In the genomic region with DNA sequence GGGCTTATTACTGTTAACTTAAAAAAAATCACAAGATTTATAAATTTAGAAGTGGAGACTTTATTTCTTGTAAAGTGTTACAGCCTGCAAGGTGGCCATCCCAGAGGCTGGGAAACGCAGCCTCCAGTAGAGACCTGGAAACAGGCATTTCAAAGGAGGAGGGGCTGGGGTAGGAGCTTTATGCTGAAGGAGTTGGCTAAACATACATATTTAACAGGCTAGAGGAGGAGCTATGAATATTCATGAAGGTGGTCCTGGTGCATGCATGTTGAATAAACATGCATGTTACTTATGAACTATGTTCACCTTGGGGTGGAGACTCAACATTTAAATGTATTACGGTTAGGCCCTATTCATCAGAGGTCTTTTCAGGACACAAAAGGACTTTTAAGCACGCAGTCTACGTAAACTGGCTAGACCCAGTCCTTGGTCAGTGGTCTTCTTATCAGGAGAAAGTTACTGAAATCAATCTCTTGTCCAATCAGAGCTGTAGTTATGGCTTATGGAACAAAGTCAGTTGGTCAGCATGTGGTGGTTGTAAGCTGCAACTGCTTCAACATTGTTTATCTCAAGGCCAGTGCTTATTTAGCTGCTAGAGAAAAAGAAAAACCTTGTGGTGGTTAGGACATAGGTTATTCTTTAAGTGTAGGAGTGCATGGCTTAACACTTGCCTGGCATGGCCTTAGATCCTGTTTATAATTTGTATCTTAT, we compare ENCODE assay signal across 18 cellular contexts. TPM values are rescaled to one million over a fixed set of nuclear protein-coding genes. Genes with fewer than 3 reads are reported as not detected.
DNase-seq lines count a peak whose midpoint lies in the region; ATAC-seq and TF ChIP-seq lines count a peak whose summit lies in the region.
"Had no signal": no experiment of that assay in that cellular context is flagged by ENCODE, and none has a peak within 500 bp of the region (broad histone marks: within the 10 kb centered on the region; RNA-seq: fewer than 3 reads in every experiment).

No MANE protein-coding gene starts in this region.

- no peaks in the 10 kb centered on the region for H3K9me2 ChIP-seq in Karpas-422 (replicated peaks; ENCODE audit: insufficient read depth, low read length)

- no peak overlapping the region for H3K9ac ChIP-seq in Karpas-422 (ENCODE audit: low read length)

- H3K4me3 Mint-ChIP-seq in effector memory CD8-positive, alpha-beta T cell, result no peak overlapping the region
- no peak overlapping the region for H3K4me3 Mint-ChIP-seq in natural killer cell treated with Interleukin-12 subunit alpha and Interleukin-12 subunit beta and Interleukin-15 and Interleukin-18, amount 100 ng/mL, for 72 hours
- H3K4me3 Mint-ChIP-seq: B cell; CD4-positive, CD25-positive, alpha-beta regulatory T cell had no signal

- no peaks in the 10 kb centered on the region for H4K20me1 ChIP-seq in Karpas-422 (ENCODE audit: insufficient read depth, low read depth, low read length)

- H3K9me3 ChIP-seq in Karpas-422 (ENCODE audit: low read length) (no peaks in the 10 kb centered on the region), RWPE2 (ENCODE audit: severe bottlenecking) (no peaks in the 10 kb centered on the region)
- H3K9me3 ChIP-seq: Caco-2, HAP-1 had no signal

- H3K36me3 ChIP-seq in Karpas-422 (ENCODE audit: insufficient read depth, low read length) (no peaks in the 10 kb centered on the region), RWPE2 (ENCODE audit: low read depth) (no peaks in the 10 kb centered on the region)
- H3K36me3 ChIP-seq: HAP-1 had no signal

- no peaks in the 10 kb centered on the region for H3K9me3 Mint-ChIP-seq in effector memory CD8-positive, alpha-beta T cell
- no peaks in the 10 kb centered on the region for H3K9me3 Mint-ChIP-seq in natural killer cell treated with Interleukin-12 subunit alpha and Interleukin-12 subunit beta and Interleukin-15 and Interleukin-18, amount 100 ng/mL, for 72 hours

- ATAC-seq in RWPE2 (ENCODE audit: low read depth) (no peak), HG03439 (IDR thresholded peaks at IDR 0.05; ENCODE audit: unreplicated experiment) (no peak), GM21737 (IDR thresholded peaks at IDR 0.05; ENCODE audit: unreplicated experiment) (no peak)
- no peak for ATAC-seq in effector memory CD8-positive, alpha-beta T cell (replicated peaks)
- no peak for ATAC-seq in natural killer cell treated with Interleukin-12 subunit alpha and Interleukin-12 subunit beta and Interleukin-15 and Interleukin-18, amount 100 ng/mL, for 72 hours

- peaks cover 5 to 11% of the 10 kb centered on the region in 2 donors for H3K4me1 Mint-ChIP-seq in effector memory CD8-positive, alpha-beta T cell (ENCODE audit: low read depth in 2 of 2)
- peaks cover 15 to 24% of the 10 kb centered on the region in 2 donors for H3K4me1 Mint-ChIP-seq in natural killer cell treated with Interleukin-12 subunit alpha and Interleukin-12 subunit beta and Interleukin-15 and Interleukin-18, amount 100 ng/mL, for 72 hours (ENCODE audit: low read depth in 2 of 2)

- H3K27ac ChIP-seq in Karpas-422 (ENCODE audit: low read length), result no peak overlapping the region
- H3K27ac ChIP-seq in RWPE2 (ENCODE audit: poor library complexity, severe bottlenecking), result peak overlapping the region; percentile 35

- no peaks in the 10 kb centered on the region for H3K27me3 Mint-ChIP-seq in effector memory CD8-positive, alpha-beta T cell
- H3K27me3 Mint-ChIP-seq in natural killer cell treated with Interleukin-12 subunit alpha and Interleukin-12 subunit beta and Interleukin-15 and Interleukin-18, amount 100 ng/mL, for 72 hours, result no peaks in the 10 kb centered on the region
- H3K27me3 Mint-ChIP-seq: B cell; CD4-positive, CD25-positive, alpha-beta regulatory T cell had no signal

- H3K4me2 ChIP-seq in Karpas-422 (ENCODE audit: low read depth, low read length, poor library complexity, severe bottlenecking), result no peak overlapping the region

- DNase-seq in Karpas-422, result peak; percentile 36
- DNase-seq in RWPE2 (ENCODE audit: low spot score), result no peak
- no peak for DNase-seq in effector memory CD8-positive, alpha-beta T cell
- no peak for DNase-seq in natural killer cell treated with Interleukin-12 subunit alpha and Interleukin-12 subunit beta and Interleukin-15 and Interleukin-18, amount 100 ng/mL, for 72 hours (ENCODE audit: low spot score)
- DNase-seq in NCI-H146 (lab: John Stamatoyannopoulos, UW), result no peak
- DNase-seq: Caco-2; CD4-positive, CD25-positive, alpha-beta regulatory T cell; DMS153; KG1; NCI-H1092 treated with DMSO at 0.1 percent for 48 hours; NCI-H1694 treated with DMSO at 0.1 percent for 48 hours; NCI-H2107; NCI-H524 treated with DMSO at 0.1 percent for 48 hours; SIG-M5 had no signal

- peaks cover 5% of the 10 kb centered on the region for H3K36me3 Mint-ChIP-seq in effector memory CD8-positive, alpha-beta T cell (ENCODE audit: insufficient read depth)
- no peaks in the 10 kb centered on the region for H3K36me3 Mint-ChIP-seq in natural killer cell treated with Interleukin-12 subunit alpha and Interleukin-12 subunit beta and Interleukin-15 and Interleukin-18, amount 100 ng/mL, for 72 hours

- H3K4me1 ChIP-seq in Karpas-422 (ENCODE audit: low read length), result no peaks in the 10 kb centered on the region
- peaks cover 16% of the 10 kb centered on the region for H3K4me1 ChIP-seq in RWPE2 (ENCODE audit: insufficient read depth, poor library complexity, severe bottlenecking)

- H2AFZ ChIP-seq in Karpas-422 (ENCODE audit: low read length), result no peak overlapping the region

- no peak for TF ChIP-seq CTCF in RWPE2 (IDR thresholded peaks at IDR 0.05; ENCODE audit: poor library complexity, severe bottlenecking)

- H3K4me3 ChIP-seq in Karpas-422 (ENCODE audit: low read length) (no peak overlapping the region), RWPE2 (ENCODE audit: severe bottlenecking) (no peak overlapping the region)
- H3K4me3 ChIP-seq: HAP-1 had no signal

- no peaks in the 10 kb centered on the region for H3K79me2 ChIP-seq in Karpas-422 (ENCODE audit: low read length)

- H3K27ac Mint-ChIP-seq in effector memory CD8-positive, alpha-beta T cell, result peak overlapping the region; percentile 76 to 93
- peak overlapping the region; percentile 1 to 68 for H3K27ac Mint-ChIP-seq in natural killer cell treated with Interleukin-12 subunit alpha and Interleukin-12 subunit beta and Interleukin-15 and Interleukin-18, amount 100 ng/mL, for 72 hours

- H3K27me3 ChIP-seq in Karpas-422 (ENCODE audit: low read length) (no peaks in the 10 kb centered on the region), RWPE2 (ENCODE audit: insufficient read depth, poor library complexity, severe bottlenecking) (no peaks in the 10 kb centered on the region)

RNA-seq across cellular contexts. Expression of a gene that starts 11.4 kb away (rescaled TPM):
- 55.0 and 58.9 TPM in 2 replicates for total RNA-seq in Karpas-422 (2014; rRNA removed; shearing (Covaris generic); ENCODE audit: low replicate concordance)
- 100 to 1,000 TPM; 147 to 175 TPM for total RNA-seq in natural killer cell treated with Interleukin-12 subunit alpha and Interleukin-12 subunit beta and Interleukin-15 and Interleukin-18, amount 100 ng/mL, for 72 hours

RNA-seq across cellular contexts. Expression of a gene that starts 28.9 kb away (rescaled TPM):
- 66.7 and 160 TPM in 2 replicates for total RNA-seq in Karpas-422 (2014; rRNA removed; shearing (Covaris generic); ENCODE audit: low replicate concordance)
- total RNA-seq in natural killer cell treated with Interleukin-12 subunit alpha and Interleukin-12 subunit beta and Interleukin-15 and Interleukin-18, amount 100 ng/mL, for 72 hours, result 100 to 1,000 TPM in 1 of 2 donors, 10 to 100 TPM in 1; 95.2 to 120 TPM
